ENCODE assay signal across 17 cellular contexts in genomic region chr10:88063861-88064521, GRCh38.
DNase-seq lines count a peak whose midpoint lies in the region; ATAC-seq, FAIRE-seq and TF ChIP-seq lines count a peak whose summit lies in the region.
"Had no signal": no experiment of that assay in that cellular context is flagged by ENCODE, and none has a peak within 500 bp of the region (broad histone marks: within the 10 kb centered on the region; RNA-seq: fewer than 3 reads in every experiment).

No MANE protein-coding gene starts in this region.

- CTCF ChIA-PET in GM12878 (lab: Yijun Ruan, JAX), result interaction anchor here (0.9 to 3.5 kb wide), 6 partner anchors 25 to 203 kb away, joined by 3 to 12 read pairs (median 4); partner anchors contain the start of gene KLLN

- H2AFZ ChIP-seq in GM12878 (ENCODE audit: control insufficient read depth, low read depth, low read length), result no peak overlapping the region

- H3K79me2 ChIP-seq in GM12878 (ENCODE audit: control insufficient read depth, insufficient read depth, low read length), result no peaks in the 10 kb centered on the region

- H3K9me3 ChIP-seq in heart right ventricle (no peaks in the 10 kb centered on the region), GM12878 (replicated peaks; ENCODE audit: control insufficient read depth, insufficient read depth, low read length) (no peaks in the 10 kb centered on the region)
- H3K9me3 ChIP-seq: tibial nerve had no signal

- H3K4me3 ChIP-seq in heart right ventricle, result no peak overlapping the region
- no peak overlapping the region; the same call in 1 of the 2 replicates for H3K4me3 ChIP-seq in GM12878
- H3K4me3 ChIP-seq: tibial nerve had no signal

- WGBS in heart right ventricle, 2 donors, result 40 to 60% methylated on average over 4 of the region's 4 CpGs
- WGBS in GM12878 (ENCODE audit: insufficient coverage, insufficient replicate concordance, low lambda C conversion rate, missing lambda C conversion rate), result 42% methylated on average over 4 of the region's 4 CpGs

- no peak for TF ChIP-seq CTCF in heart right ventricle (IDR thresholded peaks at IDR 0.05)
- no peak for TF ChIP-seq CTCF in GM12878 (IDR thresholded peaks at IDR 0.05 in 2 of 3, conservative IDR thresholded peaks at IDR 0.05 in 1 of 3; ENCODE audit: control insufficient read depth in 2 of 3, extremely low read depth in 1 of 3, insufficient read depth in 1 of 3, low read depth in 3 of 3, low read length in 3 of 3)

- DNase-seq in heart right ventricle (no peak), Right ventricle myocardium inferior (ENCODE audit: missing footprints) (no peak), GM12878 (ENCODE audit: low read depth, low spot score) (no peak), RPMI8226 (no peak), NCI-H146 (lab: John Stamatoyannopoulos, UW) (no peak)
- no peak for DNase-seq in naive thymus-derived CD8-positive, alpha-beta T cell
- DNase-seq: ACHN; activated gamma-delta T cell treated with Interleukin-2 at 50 U/mL for 16 hours; brain microvascular endothelial cell; effector memory CD4-positive, alpha-beta T cell; midbrain; SHP77; stimulated activated CD4-positive, alpha-beta T cell treated with anti-CD3 and anti-CD28 coated beads, Interleukin-12 subunit alpha, Interleukin-12 subunit beta, amount 100 ng/mL, for 4 hours had no signal

- intact Hi-C loops in heart right ventricle (cut with DNase I), result loop anchor here in 1 of 10 donors (5.0 kb wide), 1 partner anchor 202 kb away; the partner anchor contains the start of genes KLLN and PTEN
- intact Hi-C loops in Right ventricle myocardium inferior (cut with DNase I), result loop anchor here (5.0 to 10.0 kb wide), 2 partner anchors 83 to 199 kb away; partner anchors contain the start of genes KLLN and PTEN
- intact Hi-C loops in GM12878 (cut with micrococcal nuclease; ENCODE audit: unreplicated experiment), result loop anchor here (2.0 kb wide), 3 partner anchors 47 to 323 kb away; partner anchors contain the start of genes KLLN and PTEN

- no peak for TF ChIP-seq POLR2A in GM12878 (IDR thresholded peaks at IDR 0.05; ENCODE audit: low read depth, low read length)

- H3K36me3 ChIP-seq in heart right ventricle, result no peaks in the 10 kb centered on the region
- no peaks in the 10 kb centered on the region for H3K36me3 ChIP-seq in GM12878 (ENCODE audit: control insufficient read depth in 2 of 2, insufficient read depth in 2 of 2, low read length in 1 of 2)
- H3K36me3 ChIP-seq: brain microvascular endothelial cell, tibial nerve had no signal

- BruUV-seq in GM12878 (replicated peaks; lab: Mats Ljungman, UMichigan), result no TSS peak

- peak overlapping the region; percentile 83 to 99 (median 96) for H3K27ac Mint-ChIP-seq in naive thymus-derived CD8-positive, alpha-beta T cell

- POLR2A ChIA-PET in GM12878 (lab: Charles Lee), result interaction anchor here (0.8 to 1.8 kb wide), 3 partner anchors 12 to 44 kb away, joined by 4 to 5 read pairs (median 5); no protein-coding TSS in a partner anchor
- POLR2A ChIA-PET in naive thymus-derived CD8-positive, alpha-beta T cell (lab: Charles Lee), result interaction anchor here (7.6 kb wide), 1 partner anchor 201 kb away, joined by 65 read pairs; the partner anchor contains the start of genes KLLN and PTEN

- H3K27ac ChIP-seq in heart right ventricle (peak overlapping the region in 6 of 10 donors; percentile 3 to 87 (median 61)), GM12878 (ENCODE audit: control insufficient read depth, insufficient read depth) (peak overlapping the region; percentile 92)
- H3K27ac ChIP-seq: brain microvascular endothelial cell had no signal

- peak overlapping the region; percentile 55; the same call in 1 of the 2 replicates for H3K4me2 ChIP-seq in GM12878 (ENCODE audit: control insufficient read depth, insufficient read depth)

- peaks cover 6 to 78% (median 46%) of the 10 kb centered on the region in 9 donors for H3K4me1 ChIP-seq in heart right ventricle
- peaks cover 81% of the 10 kb centered on the region for H3K4me1 ChIP-seq in GM12878 (ENCODE audit: control insufficient read depth, insufficient read depth, low read length)

- FAIRE-seq in GM12878 (lab: Jason Lieb, UNC), result no peak
- FAIRE-seq: TTC549 had no signal

- no peaks in the 10 kb centered on the region for H3K27me3 Mint-ChIP-seq in naive thymus-derived CD8-positive, alpha-beta T cell

- RAD21 ChIA-PET in GM12878 (lab: Charles Lee; ENCODE audit: unreplicated experiment), result interaction anchor here (0.7 to 2.9 kb wide), 14 partner anchors 12 to 323 kb away, joined by 3 to 28 read pairs (median 4); partner anchors contain the start of genes KLLN and PTEN

- H4K20me1 ChIP-seq in GM12878 (ENCODE audit: control insufficient read depth, insufficient read depth), result no peaks in the 10 kb centered on the region

- H3K27me3 ChIP-seq in heart right ventricle (no peaks in the 10 kb centered on the region), GM12878 (replicated peaks in 1 of 2; ENCODE audit: control insufficient read depth in 2 of 2, insufficient read depth in 2 of 2, low read length in 1 of 2) (no peaks in the 10 kb centered on the region)
- H3K27me3 ChIP-seq: brain microvascular endothelial cell, tibial nerve had no signal

- H3K9me3 Mint-ChIP-seq in naive thymus-derived CD8-positive, alpha-beta T cell, result peaks cover 0 to 21% (median 0%) of the 10 kb centered on the region in 9 donors

- in situ Hi-C loops in GM12878 (cut with MboI), result loop anchor here (10.0 kb wide), 1 partner anchor 199 kb away; the partner anchor contains the start of genes KLLN and PTEN

- no peaks in the 10 kb centered on the region for H3K36me3 Mint-ChIP-seq in naive thymus-derived CD8-positive, alpha-beta T cell

- TF ChIP-seq EP300 in GM12878 (IDR thresholded peaks at IDR 0.05; ENCODE audit: borderline replicate concordance in 1 of 2, control insufficient read depth in 1 of 2, low read depth in 2 of 2, low read length in 2 of 2), result no peak

- peak overlapping the region in 4 of 10 donors; percentile 31 to 75 (median 72) for H3K4me3 Mint-ChIP-seq in naive thymus-derived CD8-positive, alpha-beta T cell

- SMC1A ChIA-PET in GM12878 (lab: Charles Lee; ENCODE audit: uncharacterized antibody, unreplicated experiment), result interaction anchor here (0.6 to 4.0 kb wide), 23 partner anchors 12 to 1007 kb away, joined by 3 to 24 read pairs (median 5); no protein-coding TSS in a partner anchor

- H3K4me1 Mint-ChIP-seq in naive thymus-derived CD8-positive, alpha-beta T cell, result peaks cover 46 to 71% (median 68%) of the 10 kb centered on the region in 4 donors

- H3K9ac ChIP-seq in GM12878 (ENCODE audit: control insufficient read depth, insufficient read depth, low read length), result peak overlapping the region; percentile 12; the same call in 1 of the 2 replicates

- ATAC-seq in heart right ventricle (no peak), Right ventricle myocardium inferior (no peak), GM12878 (no peak), HG03460 (IDR thresholded peaks at IDR 0.05; ENCODE audit: unreplicated experiment) (no peak), GM18909 (IDR thresholded peaks at IDR 0.05; ENCODE audit: poor library complexity, unreplicated experiment) (no peak)
- ATAC-seq in naive thymus-derived CD8-positive, alpha-beta T cell, result no peak

- no peak for TF ChIP-seq RAD21 in GM12878 (IDR thresholded peaks at IDR 0.05; ENCODE audit: insufficient read depth, low read depth, low read length)

TF ChIP-seq in GM12878, 131 proteins besides CTCF, POLR2A, EP300 and RAD21 (continues in another document):
- no peak for TF ChIP-seq CHD4 (IDR thresholded peaks at IDR 0.05)
- TF ChIP-seq CHD1 (IDR thresholded peaks at IDR 0.05; ENCODE audit: low read depth, low read length), result no peak
- TF ChIP-seq PAX5 (IDR thresholded peaks at IDR 0.05; ENCODE audit: borderline replicate concordance, low read depth, low read length), result no peak
- no peak for TF ChIP-seq E2F8 (IDR thresholded peaks at IDR 0.05; ENCODE audit: low read depth, partially characterized antibody)
- no peak for TF ChIP-seq GATAD2B (conservative IDR thresholded peaks at IDR 0.05; ENCODE audit: low read depth)
- TF ChIP-seq ZNF274 (IDR thresholded peaks at IDR 0.05; ENCODE audit: insufficient read depth, insufficient read length), result no peak
- no peak for TF ChIP-seq POLR2AphosphoS5 (IDR thresholded peaks at IDR 0.05; ENCODE audit: low read length)
- TF ChIP-seq IRF3 (IDR thresholded peaks at IDR 0.05), result no peak
- TF ChIP-seq NFXL1 (IDR thresholded peaks at IDR 0.05; ENCODE audit: borderline replicate concordance), result no peak
- TF ChIP-seq SP1 (IDR thresholded peaks at IDR 0.05; ENCODE audit: low read depth, low read length), result no peak
- no peak for TF ChIP-seq BHLHE40 (IDR thresholded peaks at IDR 0.05; ENCODE audit: borderline replicate concordance in 1 of 2, low read depth in 2 of 2, low read length in 1 of 2)
- TF ChIP-seq FOXM1 (IDR thresholded peaks at IDR 0.05; ENCODE audit: low read depth, low read length), result no peak
- no peak for TF ChIP-seq ASH2L (IDR thresholded peaks at IDR 0.05; ENCODE audit: borderline replicate concordance, low read depth)
- no peak for TF ChIP-seq JUND (IDR thresholded peaks at IDR 0.05; ENCODE audit: low read depth, low read length)
